Comparison of ENCODE assay signal across 8 cellular contexts in the genomic region with DNA sequence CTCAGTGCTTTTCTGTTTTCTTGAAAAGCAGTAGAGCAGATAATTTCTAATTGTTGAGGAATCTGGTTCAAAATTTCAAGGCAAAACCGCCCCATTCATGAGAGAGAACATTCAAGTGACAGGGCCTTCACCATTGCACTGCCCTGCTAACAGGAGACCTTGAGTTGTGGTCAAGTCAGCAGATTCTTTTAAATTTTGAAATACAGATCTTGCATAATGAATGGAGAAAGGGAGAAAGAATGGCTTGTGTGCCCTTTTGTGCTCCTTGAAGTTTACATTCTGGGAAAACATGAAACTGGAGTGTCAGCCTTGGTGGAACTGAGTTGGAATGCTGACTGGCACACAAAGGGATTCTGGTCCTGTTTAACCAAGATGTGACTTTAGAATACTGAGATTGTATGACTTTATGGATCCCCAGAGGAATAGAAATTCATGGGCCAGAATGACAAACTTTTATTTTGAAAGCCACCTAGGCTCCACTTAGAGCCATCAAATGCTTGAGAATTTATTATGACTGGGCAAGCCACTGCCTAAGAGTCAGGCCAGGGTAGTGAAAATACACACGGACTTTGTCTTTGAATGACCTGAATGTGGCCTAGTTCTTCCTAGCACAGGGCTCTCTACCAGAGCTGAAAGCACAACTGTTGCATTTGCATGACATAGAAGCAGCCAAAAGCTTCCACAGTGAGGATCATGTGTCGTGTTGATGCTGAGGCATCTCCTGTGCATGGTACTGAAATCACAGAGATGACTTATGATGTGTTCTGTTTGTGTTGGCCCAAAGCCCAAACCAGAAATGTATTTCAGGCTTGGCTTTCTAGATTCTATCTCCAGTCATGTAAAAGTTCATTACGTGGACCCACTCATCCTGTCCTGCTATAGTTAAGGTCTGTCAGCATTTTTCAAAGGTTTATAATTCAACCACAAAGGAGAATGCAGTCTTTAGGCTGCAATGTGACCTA.
DNase-seq lines count a peak whose midpoint lies in the region; ATAC-seq and TF ChIP-seq lines count a peak whose summit lies in the region.

No MANE protein-coding gene starts in this region.

- no peak for ATAC-seq in GM18498 (IDR thresholded peaks at IDR 0.05; ENCODE audit: unreplicated experiment)
- no peak for ATAC-seq in GM21390 (IDR thresholded peaks at IDR 0.05; ENCODE audit: unreplicated experiment)

- no peaks in the 10 kb centered on the region for H3K27me3 Mint-ChIP-seq in neural crest cell (ENCODE audit: low read depth)

- no peak overlapping the region for H3K4me3 Mint-ChIP-seq in neural crest cell

- DNase-seq in COLO668 (lab: John Stamatoyannopoulos, UW; ENCODE audit: unreplicated experiment) (peak; percentile 68), NCI-H226 (peak; percentile 98), epidermal melanocyte (ENCODE audit: insufficient read length, low spot score) (peak; percentile 79), neural crest cell (ENCODE audit: low read depth, low spot score) (no peak), mesenteric fat pad (ENCODE audit: low spot score) (no peak), 8988T (no peak)

- H3K36me3 Mint-ChIP-seq in neural crest cell (ENCODE audit: low read depth) = peaks cover 3% of the 10 kb centered on the region

- peak overlapping the region; percentile 32 for H3K27ac Mint-ChIP-seq in neural crest cell (ENCODE audit: unreplicated experiment)

- H3K4me1 Mint-ChIP-seq in neural crest cell = peaks cover 45% of the 10 kb centered on the region

- H3K9me3 Mint-ChIP-seq in neural crest cell = peaks cover 2% of the 10 kb centered on the region

- TF ChIP-seq CTCF in neural crest cell (conservative IDR thresholded peaks at IDR 0.05) = no peak

Comparison
In these comparisons a context has a peak if more than half of its experiments do, and no peak if none do; other contexts are left out.
1. DNase-seq: peak in COLO668 (single experiment), NCI-H226 (single experiment) and epidermal melanocyte (single experiment); none in neural crest cell (single experiment), mesenteric fat pad (single experiment) and 8988T (single experiment).